In the genomic region with DNA sequence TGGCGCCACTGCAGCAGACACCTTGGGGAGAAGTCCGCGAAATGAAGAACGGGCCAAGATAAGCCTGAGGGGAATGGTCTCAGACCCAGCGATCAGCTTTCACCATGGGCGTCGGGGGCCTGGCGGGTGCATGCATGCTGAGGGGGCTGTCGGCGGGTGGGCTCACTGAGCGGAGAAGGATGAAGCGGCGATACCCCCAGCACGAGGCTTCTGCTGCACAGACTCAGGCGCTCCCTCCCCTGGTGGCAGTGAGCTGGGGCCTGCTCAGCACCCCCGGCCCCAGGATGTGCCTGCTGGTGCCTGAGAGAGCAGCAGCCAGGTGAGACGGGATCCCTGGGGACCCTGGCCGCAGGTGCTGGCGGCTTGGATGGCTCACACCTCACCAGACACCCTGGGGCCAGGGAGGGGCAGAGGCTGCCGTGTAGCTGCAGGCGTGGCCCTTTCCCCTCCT, we compare ENCODE assay signal across 14 cellular contexts. TPM values are rescaled to one million over a fixed set of nuclear protein-coding genes. Genes with fewer than 3 reads are reported as not detected.
DNase-seq lines count a peak whose midpoint lies in the region; ATAC-seq and TF ChIP-seq lines count a peak whose summit lies in the region.
"Had no signal": no experiment of that assay in that cellular context is flagged by ENCODE, and none has a peak within 500 bp of the region (broad histone marks: within the 10 kb centered on the region; RNA-seq: fewer than 3 reads in every experiment).

No MANE protein-coding gene starts in this region.

- intact Hi-C loops in HCT116 (cut with micrococcal nuclease): no loop called here
- intact Hi-C loops in spleen (cut with DNase I; ENCODE audit: low total_unique reads): no loop called here

- no peak overlapping the region for H2AFZ ChIP-seq in HCT116 (ENCODE audit: low read depth, low read length, poor library complexity, severe bottlenecking)

- H3K9me3 ChIP-seq in HCT116 (ENCODE audit: control insufficient read depth in 1 of 2, insufficient read depth in 1 of 2, low read depth in 1 of 2, low read length in 2 of 2) (no peaks in the 10 kb centered on the region), spleen (no peaks in the 10 kb centered on the region)
- H3K9me3 ChIP-seq: vagina had no signal

- peaks cover 17% of the 10 kb centered on the region; the same call in 1 of the 2 replicates for H3K79me2 ChIP-seq in HCT116 (ENCODE audit: insufficient read depth, low read length)

- H3K4me1 ChIP-seq in HCT116 (ENCODE audit: control insufficient read depth in 1 of 2, insufficient read depth in 2 of 2, low read length in 2 of 2) (no peaks in the 10 kb centered on the region), spleen (peaks cover 0 to 14% (median 0%) of the 10 kb centered on the region in 6 donors)
- H3K4me1 ChIP-seq: vagina had no signal

- DNase-seq in activated naive CD4-positive, alpha-beta T cell treated with anti-CD3 and anti-CD28 coated beads, Interleukin-2, amount 50 U/mL, for 72 hours (ENCODE audit: low spot score in 2 of 2): no peak
- no peak for DNase-seq in activated naive CD4-positive, alpha-beta T cell treated with anti-CD3 and anti-CD28 coated beads, Interleukin-2, amount 10 ng/mL, durations not matched to agents 7 days and 5 days
- no peak for DNase-seq in HCT116 (ENCODE audit: low read depth, low spot score)
- peak; percentile 71 for DNase-seq in NCI-H187 treated with DMSO at 0.1 percent for 48 hours (lab: John Stamatoyannopoulos, UW)
- DNase-seq in spleen: peak; percentile 75
- DNase-seq in stimulated activated naive CD8-positive, alpha-beta T cell treated with anti-CD3 and anti-CD28 coated beads, Interleukin-15, Interleukin-2, amounts not matched to agents 100 U/mL and 50 U/mL, for 24 hours: no peak
- DNase-seq in dermis blood vessel endothelial cell: no peak
- no peak for DNase-seq in glomerular visceral epithelial cell (ENCODE audit: extremely low spot score)
- DNase-seq: ACHN; activated T-cell treated with anti-CD3 and anti-CD28 coated beads, Interleukin-2, amount 50 U/mL, for 4 hours; caudate nucleus; kidney glomerular epithelial cell; T-helper 9 cell had no signal

- no TSS peak for BruUV-seq in HCT116 (replicated peaks; lab: Mats Ljungman, UMichigan)

- H3K27me3 ChIP-seq in HCT116 (ENCODE audit: insufficient read depth, low read length): no peaks in the 10 kb centered on the region
- H3K27me3 ChIP-seq in spleen (replicated peaks in 1 of 7): no peaks in the 10 kb centered on the region
- H3K27me3 ChIP-seq: vagina had no signal

- WGBS in spleen, 5 donors: 90 to 95% (median 91%) methylated on average over 17 to 21 of the region's 21 CpGs

- H3K9me2 ChIP-seq in HCT116 (ENCODE audit: insufficient read depth): no peaks in the 10 kb centered on the region

- peaks cover 0 to 6% of the 10 kb centered on the region in 2 donors for H3K36me3 Mint-ChIP-seq in activated naive CD4-positive, alpha-beta T cell treated with anti-CD3 and anti-CD28 coated beads, Interleukin-2, amount 50 U/mL, for 72 hours
- H3K36me3 Mint-ChIP-seq in activated naive CD4-positive, alpha-beta T cell treated with anti-CD3 and anti-CD28 coated beads, Interleukin-2, amount 10 ng/mL, durations not matched to agents 7 days and 5 days: peaks cover 24% of the 10 kb centered on the region

- H3K9me3 Mint-ChIP-seq in activated naive CD4-positive, alpha-beta T cell treated with anti-CD3 and anti-CD28 coated beads, Interleukin-2, amount 50 U/mL, for 72 hours: no peaks in the 10 kb centered on the region
- no peaks in the 10 kb centered on the region for H3K9me3 Mint-ChIP-seq in activated naive CD4-positive, alpha-beta T cell treated with anti-CD3 and anti-CD28 coated beads, Interleukin-2, amount 10 ng/mL, durations not matched to agents 7 days and 5 days
- H3K9me3 Mint-ChIP-seq: activated T-cell treated with anti-CD3 and anti-CD28 coated beads, Interleukin-2, amount 50 U/mL, for 4 hours had no signal

- H3K27ac ChIP-seq in HCT116 (ENCODE audit: low read depth, low read length): no peak overlapping the region
- H3K27ac ChIP-seq in spleen: no peak overlapping the region
- H3K27ac ChIP-seq: vagina had no signal

- no peak for TF ChIP-seq RAD21 in HCT116 (IDR thresholded peaks at IDR 0.05; ENCODE audit: low read depth)

- H3K27me3 Mint-ChIP-seq in activated naive CD4-positive, alpha-beta T cell treated with anti-CD3 and anti-CD28 coated beads, Interleukin-2, amount 10 ng/mL, durations not matched to agents 7 days and 5 days: no peaks in the 10 kb centered on the region

- no peak for ATAC-seq in activated naive CD4-positive, alpha-beta T cell treated with anti-CD3 and anti-CD28 coated beads, Interleukin-2, amount 50 U/mL, for 72 hours
- peak; percentile 25; the same call in 1 of the 2 replicates for ATAC-seq in HCT116
- ATAC-seq in stimulated activated naive CD8-positive, alpha-beta T cell treated with anti-CD3 and anti-CD28 coated beads, Interleukin-15, Interleukin-2, amounts not matched to agents 100 U/mL and 50 U/mL, for 24 hours: no peak
- ATAC-seq: activated T-cell treated with anti-CD3 and anti-CD28 coated beads, Interleukin-2, amount 50 U/mL, for 4 hours had no signal

- peak overlapping the region; percentile 60 for H3K27ac Mint-ChIP-seq in activated naive CD4-positive, alpha-beta T cell treated with anti-CD3 and anti-CD28 coated beads, Interleukin-2, amount 50 U/mL, for 72 hours
- H3K27ac Mint-ChIP-seq in activated naive CD4-positive, alpha-beta T cell treated with anti-CD3 and anti-CD28 coated beads, Interleukin-2, amount 10 ng/mL, durations not matched to agents 7 days and 5 days: no peak overlapping the region

- no peak overlapping the region for H3K4me2 ChIP-seq in HCT116 (ENCODE audit: low read length)

- CTCF ChIA-PET in activated naive CD4-positive, alpha-beta T cell treated with anti-CD3 and anti-CD28 coated beads, Interleukin-2, amount 10 ng/mL, durations not matched to agents 7 days and 5 days (lab: Charles Lee): interaction anchor here (0.8 kb wide), 1 partner anchor 27 kb away, joined by 3 read pairs; no protein-coding TSS in a partner anchor
- CTCF ChIA-PET in HCT116 (lab: Charles Lee): no interaction called here

- TF ChIP-seq CTCF in HCT116 (IDR thresholded peaks at IDR 0.05 in 2 of 3, conservative IDR thresholded peaks at IDR 0.05 in 1 of 3; ENCODE audit: borderline replicate concordance in 1 of 3, insufficient read depth in 1 of 3, low read depth in 2 of 3, low read length in 2 of 3) (no peak), spleen (IDR thresholded peaks at IDR 0.05 in 8 of 11, conservative IDR thresholded peaks at IDR 0.05 in 3 of 11) (no peak)

- no peaks in the 10 kb centered on the region for H3K4me1 Mint-ChIP-seq in activated naive CD4-positive, alpha-beta T cell treated with anti-CD3 and anti-CD28 coated beads, Interleukin-2, amount 10 ng/mL, durations not matched to agents 7 days and 5 days

- H3K36me3 ChIP-seq in HCT116 (ENCODE audit: control insufficient read depth in 1 of 2, insufficient read depth in 2 of 2, low read length in 2 of 2) (peaks cover 27 to 44% of the 10 kb centered on the region in 2 experiments; a peak in 3 of 4 replicates), spleen (peaks cover 0 to 96% (median 51%) of the 10 kb centered on the region in 6 donors)

- H3K9ac ChIP-seq in HCT116 (ENCODE audit: low read length): no peak overlapping the region

- no peak overlapping the region for H3K4me3 Mint-ChIP-seq in activated naive CD4-positive, alpha-beta T cell treated with anti-CD3 and anti-CD28 coated beads, Interleukin-2, amount 10 ng/mL, durations not matched to agents 7 days and 5 days
- H3K4me3 Mint-ChIP-seq: activated T-cell treated with anti-CD3 and anti-CD28 coated beads, Interleukin-2, amount 50 U/mL, for 4 hours had no signal

- TF ChIP-seq POLR2A in HCT116 (IDR thresholded peaks at IDR 0.05; ENCODE audit: borderline replicate concordance, extremely low read depth, insufficient read depth, insufficient read length) (no peak), spleen (IDR thresholded peaks at IDR 0.05) (no peak)

- H4K20me1 ChIP-seq in HCT116 (ENCODE audit: insufficient read depth): no peaks in the 10 kb centered on the region

- no peak overlapping the region for H3K4me3 ChIP-seq in HCT116 (replicated peaks in 1 of 2; ENCODE audit: low read depth in 1 of 2, low read length in 2 of 2)
- H3K4me3 ChIP-seq in spleen: no peak overlapping the region
- H3K4me3 ChIP-seq: vagina had no signal

- RAD21 ChIA-PET in HCT116 (lab: Charles Lee; ENCODE audit: low non-redundant PET in 1 of 2, low total read pairs in 2 of 2, uncharacterized antibody in 2 of 2, unreplicated experiment in 2 of 2): no interaction called here

- POLR2A ChIA-PET in HCT116 (lab: Charles Lee): no interaction called here

TF ChIP-seq in HCT116, 20 proteins besides CTCF, POLR2A, EP300 and RAD21:
- TF ChIP-seq ZFX (IDR thresholded peaks at IDR 0.05) (no peak), YY1 (IDR thresholded peaks at IDR 0.05; ENCODE audit: extremely low read depth, insufficient replicate concordance, low read depth, low read length) (no peak)
- TF ChIP-seq, protein P1, sequence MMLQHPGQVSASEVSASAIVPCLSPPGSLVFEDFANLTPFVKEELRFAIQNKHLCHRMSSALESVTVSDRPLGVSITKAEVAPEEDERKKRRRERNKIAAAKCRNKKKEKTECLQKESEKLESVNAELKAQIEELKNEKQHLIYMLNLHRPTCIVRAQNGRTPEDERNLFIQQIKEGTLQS (IDR thresholded peaks at IDR 0.05): no peak
TF ChIP-seq in HCT116: peak in this region for 0.

RNA-seq across cellular contexts. Expression of a gene that starts 31.2 kb away (rescaled TPM):
- 10 to 100 TPM; 24.8 to 44.2 TPM for total RNA-seq in activated naive CD4-positive, alpha-beta T cell treated with anti-CD3 and anti-CD28 coated beads, Interleukin-2, amount 50 U/mL, for 72 hours
- total RNA-seq in HCT116 (2021; ENCODE audit: unreplicated experiment) (25.6 TPM), spleen (10 to 100 TPM in 4 of 7 donors, 1 to 10 TPM in 3; 8.5 to 13.1 (median 10.4) TPM), dermis blood vessel endothelial cell (2.9 and 4.7 TPM in 2 replicates)
- polyA plus RNA-seq in HCT116 (2012): 12.9 and 13.5 TPM in 2 replicates
- 1 to 10 TPM; 2.1 to 4.5 (median 2.9) TPM for polyA plus RNA-seq in spleen

RNA-seq across cellular contexts. Expression of a gene that starts 49.8 kb away (rescaled TPM):
- under 1 TPM; 0.10 to 0.14 TPM for total RNA-seq in activated naive CD4-positive, alpha-beta T cell treated with anti-CD3 and anti-CD28 coated beads, Interleukin-2, amount 50 U/mL, for 72 hours
- 3.9 TPM for total RNA-seq in HCT116 (2021; ENCODE audit: unreplicated experiment)
- polyA plus RNA-seq in HCT116 (2012): 3.9 and 4.3 TPM in 2 replicates
- 10 to 100 TPM in 1 of 7 donors, 1 to 10 TPM in 6; 2.4 to 12.2 (median 4.4) TPM for total RNA-seq in spleen
- polyA plus RNA-seq in spleen: under 1 TPM; 0.30 to 0.83 (median 0.41) TPM
- under 0.01 and 0.14 TPM in 2 replicates for total RNA-seq in dermis blood vessel endothelial cell

Comparison
In these comparisons a context has a peak if more than half of its experiments do, and no peak if none do; other contexts are left out.
1. DNase-seq: peak in NCI-H187 treated with DMSO at 0.1 percent for 48 hours (single experiment) and spleen (single experiment); none in activated naive CD4-positive, alpha-beta T cell treated with anti-CD3 and anti-CD28 coated beads, Interleukin-2, amount 50 U/mL, for 72 hours (0 of 2), activated naive CD4-positive, alpha-beta T cell treated with anti-CD3 and anti-CD28 coated beads, Interleukin-2, amount 10 ng/mL, durations not matched to agents 7 days and 5 days (single experiment), HCT116 (single experiment), stimulated activated naive CD8-positive, alpha-beta T cell treated with anti-CD3 and anti-CD28 coated beads, Interleukin-15, Interleukin-2, amounts not matched to agents 100 U/mL and 50 U/mL, for 24 hours (single experiment), dermis blood vessel endothelial cell (single experiment) and glomerular visceral epithelial cell (single experiment).